21 cellular contexts compared by ENCODE assay signal in genomic region chr3:138588445-138588844, GRCh38. TPM values are rescaled to one million over a fixed set of nuclear protein-coding genes. Genes with fewer than 3 reads are reported as not detected.
DNase-seq lines count a peak whose midpoint lies in the region; ATAC-seq, FAIRE-seq and TF ChIP-seq lines count a peak whose summit lies in the region.
"Had no signal": no experiment of that assay in that cellular context is flagged by ENCODE, and none has a peak within 500 bp of the region (broad histone marks: within the 10 kb centered on the region; RNA-seq: fewer than 3 reads in every experiment).

No MANE protein-coding gene starts in this region.

- H3K27ac ChIP-seq in GM12878 (ENCODE audit: control insufficient read depth, insufficient read depth) (no peak overlapping the region), lower lobe of right lung (no peak overlapping the region)
- H3K27ac ChIP-seq: BLaER1 treated with 17β-estradiol and CSF1 and Interleukin-3, amounts not matched to agents 10 nM and 100 nM had no signal

- H3K36me3 Mint-ChIP-seq in stimulated activated effector memory CD8-positive, alpha-beta T cell treated with anti-CD3 and anti-CD28 coated beads, Interleukin-12 subunit alpha, Interleukin-12 subunit beta, amount 100 ng/mL, for 72 hours = peaks cover 7% of the 10 kb centered on the region
- no peaks in the 10 kb centered on the region for H3K36me3 Mint-ChIP-seq in glutamatergic neuron (ENCODE audit: unreplicated experiment)

- no peaks in the 10 kb centered on the region for H3K27me3 Mint-ChIP-seq in glutamatergic neuron (ENCODE audit: unreplicated experiment)
- H3K27me3 Mint-ChIP-seq: B cell; CD4-positive, CD25-positive, alpha-beta regulatory T cell; IgD-negative memory B cell had no signal

- TF ChIP-seq CTCF in GM12878 (IDR thresholded peaks at IDR 0.05 in 2 of 3, conservative IDR thresholded peaks at IDR 0.05 in 1 of 3; ENCODE audit: control insufficient read depth in 2 of 3, extremely low read depth in 1 of 3, insufficient read depth in 1 of 3, low read depth in 3 of 3, low read length in 3 of 3) = no peak
- TF ChIP-seq CTCF in lower lobe of right lung (IDR thresholded peaks at IDR 0.05) = no peak
- TF ChIP-seq CTCF in glutamatergic neuron (IDR thresholded peaks at IDR 0.05; ENCODE audit: partially characterized antibody, unreplicated experiment) = no peak

- H4K20me1 ChIP-seq in GM12878 (ENCODE audit: control insufficient read depth, insufficient read depth) = no peaks in the 10 kb centered on the region
- H4K20me1 ChIP-seq: BLaER1 treated with 17β-estradiol and CSF1 and Interleukin-3, amounts not matched to agents 10 nM and 100 nM had no signal

- H3K4me1 Mint-ChIP-seq in stimulated activated effector memory CD8-positive, alpha-beta T cell treated with anti-CD3 and anti-CD28 coated beads, Interleukin-12 subunit alpha, Interleukin-12 subunit beta, amount 100 ng/mL, for 72 hours = peaks cover 11% of the 10 kb centered on the region
- H3K4me1 Mint-ChIP-seq in glutamatergic neuron (ENCODE audit: low read depth, unreplicated experiment) = no peaks in the 10 kb centered on the region

- TF ChIP-seq EP300 in GM12878 (IDR thresholded peaks at IDR 0.05; ENCODE audit: borderline replicate concordance in 1 of 2, control insufficient read depth in 1 of 2, low read depth in 2 of 2, low read length in 2 of 2) = no peak

- H2AFZ ChIP-seq in GM12878 (ENCODE audit: control insufficient read depth, low read depth, low read length) = no peak overlapping the region

- RAD21 ChIA-PET in GM12878 (lab: Charles Lee; ENCODE audit: unreplicated experiment) = interaction anchor here (7.5 kb wide), 1 partner anchor 328 kb away, joined by 166 read pairs; no protein-coding TSS in a partner anchor

- WGBS in GM12878 (ENCODE audit: insufficient coverage, insufficient replicate concordance, low lambda C conversion rate, missing lambda C conversion rate) = 3% methylated on average over 5 of the region's 5 CpGs

- H3K36me3 ChIP-seq in GM12878 (ENCODE audit: control insufficient read depth in 2 of 2, insufficient read depth in 2 of 2, low read length in 1 of 2) (no peaks in the 10 kb centered on the region), lower lobe of right lung (no peaks in the 10 kb centered on the region), H7 (replicated peaks; ENCODE audit: control insufficient read depth, insufficient read depth, low read length) (no peaks in the 10 kb centered on the region; the same call in 1 of the 2 replicates)

- no peak overlapping the region for H3K4me3 Mint-ChIP-seq in stimulated activated effector memory CD8-positive, alpha-beta T cell treated with anti-CD3 and anti-CD28 coated beads, Interleukin-12 subunit alpha, Interleukin-12 subunit beta, amount 100 ng/mL, for 72 hours
- no peak overlapping the region for H3K4me3 Mint-ChIP-seq in glutamatergic neuron (ENCODE audit: unreplicated experiment)
- H3K4me3 Mint-ChIP-seq: B cell; CD8-positive, alpha-beta memory T cell; IgD-negative memory B cell had no signal

- no peaks in the 10 kb centered on the region for H3K79me2 ChIP-seq in GM12878 (ENCODE audit: control insufficient read depth, insufficient read depth, low read length)

- no peaks in the 10 kb centered on the region for H3K27me3 ChIP-seq in GM12878 (replicated peaks in 1 of 2; ENCODE audit: control insufficient read depth in 2 of 2, insufficient read depth in 2 of 2, low read length in 1 of 2)
- H3K27me3 ChIP-seq in lower lobe of right lung (ENCODE audit: low read depth) = no peaks in the 10 kb centered on the region
- no peaks in the 10 kb centered on the region for H3K27me3 ChIP-seq in H7 (ENCODE audit: control insufficient read depth, insufficient read depth, low read length)
- H3K27me3 ChIP-seq: BLaER1 treated with 17β-estradiol and CSF1 and Interleukin-3, amounts not matched to agents 10 nM and 100 nM had no signal

- POLR2A ChIA-PET in GM12878 (lab: Charles Lee) = no interaction called here

- no peak overlapping the region for H3K4me2 ChIP-seq in GM12878 (ENCODE audit: control insufficient read depth, insufficient read depth)
- H3K4me2 ChIP-seq: BLaER1 treated with 17β-estradiol and CSF1 and Interleukin-3, amounts not matched to agents 10 nM and 100 nM had no signal

- CTCF ChIA-PET in GM12878 (lab: Yijun Ruan, JAX) = interaction anchor here (14.3 kb wide), 1 partner anchor 328 kb away, joined by 451 read pairs; no protein-coding TSS in a partner anchor

- H3K9ac ChIP-seq in GM12878 (ENCODE audit: control insufficient read depth, insufficient read depth, low read length) = no peak overlapping the region
- H3K9ac ChIP-seq: BLaER1 treated with 17β-estradiol and CSF1 and Interleukin-3, amounts not matched to agents 10 nM and 100 nM had no signal

- no TSS peak for BruUV-seq in GM12878 (replicated peaks; lab: Mats Ljungman, UMichigan)

- H3K4me3 ChIP-seq in GM12878 (no peak overlapping the region), lower lobe of right lung (no peak overlapping the region), H7 (ENCODE audit: insufficient read depth, low read depth, low read length) (no peak overlapping the region)
- H3K4me3 ChIP-seq: BLaER1 treated with 17β-estradiol and CSF1 and Interleukin-3, amounts not matched to agents 10 nM and 100 nM; HAP-1 had no signal

- FAIRE-seq in GM12891 (lab: Jason Lieb, UNC) (peak; percentile 43), GM12878 (lab: Jason Lieb, UNC) (no peak)
- FAIRE-seq: G401.6, HepG2 had no signal

- TF ChIP-seq POLR2A in GM12891 (IDR thresholded peaks at IDR 0.05; ENCODE audit: low read depth, low read length) = no peak
- no peak for TF ChIP-seq POLR2A in GM12878 (IDR thresholded peaks at IDR 0.05; ENCODE audit: low read depth, low read length)

- TF ChIP-seq RAD21 in GM12878 (IDR thresholded peaks at IDR 0.05; ENCODE audit: insufficient read depth, low read depth, low read length) = no peak

- peak overlapping the region; percentile 17 for H3K27ac Mint-ChIP-seq in stimulated activated effector memory CD8-positive, alpha-beta T cell treated with anti-CD3 and anti-CD28 coated beads, Interleukin-12 subunit alpha, Interleukin-12 subunit beta, amount 100 ng/mL, for 72 hours
- no peak overlapping the region for H3K27ac Mint-ChIP-seq in glutamatergic neuron (ENCODE audit: unreplicated experiment)
- H3K27ac Mint-ChIP-seq: B cell; CD4-positive, CD25-positive, alpha-beta regulatory T cell; CD8-positive, alpha-beta memory T cell; IgD-negative memory B cell had no signal

- in situ Hi-C loops in GM12878 (cut with MboI) = no loop called here

- SMC1A ChIA-PET in GM12878 (lab: Charles Lee; ENCODE audit: uncharacterized antibody, unreplicated experiment) = interaction anchor here (1.1 kb wide), 1 partner anchor 109 kb away, joined by 3 read pairs; no protein-coding TSS in a partner anchor

- DNase-seq in GM12891 (ENCODE audit: insufficient read length, low spot score) (no peak), GM12878 (ENCODE audit: low read depth, low spot score) (no peak), lower lobe of right lung (no peak), glutamatergic neuron (no peak), H7 (no peak)
- DNase-seq in stimulated activated effector memory CD8-positive, alpha-beta T cell treated with anti-CD3 and anti-CD28 coated beads, Interleukin-12 subunit alpha, Interleukin-12 subunit beta, amount 100 ng/mL, for 72 hours (ENCODE audit: low spot score in 2 of 2) = no peak
- DNase-seq: CD4-positive, CD25-positive, alpha-beta regulatory T cell; CD8-positive, alpha-beta memory T cell; COR-L47; DMS 273 treated with DMSO at 0.1 percent for 48 hours; DMS53; GOT3; KG1 had no signal

- no peaks in the 10 kb centered on the region for H3K9me3 ChIP-seq in GM12878 (replicated peaks; ENCODE audit: control insufficient read depth, insufficient read depth, low read length)
- H3K9me3 ChIP-seq in lower lobe of right lung = no peaks in the 10 kb centered on the region
- H3K9me3 ChIP-seq: HAP-1 had no signal

- ATAC-seq in GM12878 (no peak), lower lobe of right lung (peak; percentile 74 to 86), HG03571 (IDR thresholded peaks at IDR 0.05; ENCODE audit: unreplicated experiment) (no peak), HG03280 (IDR thresholded peaks at IDR 0.05; ENCODE audit: unreplicated experiment) (no peak)
- ATAC-seq in stimulated activated effector memory CD8-positive, alpha-beta T cell treated with anti-CD3 and anti-CD28 coated beads, Interleukin-12 subunit alpha, Interleukin-12 subunit beta, amount 100 ng/mL, for 72 hours = no peak
- ATAC-seq: HepG2 had no signal

- H3K9me3 Mint-ChIP-seq in stimulated activated effector memory CD8-positive, alpha-beta T cell treated with anti-CD3 and anti-CD28 coated beads, Interleukin-12 subunit alpha, Interleukin-12 subunit beta, amount 100 ng/mL, for 72 hours = no peaks in the 10 kb centered on the region
- H3K9me3 Mint-ChIP-seq in glutamatergic neuron (ENCODE audit: unreplicated experiment) = no peaks in the 10 kb centered on the region
- H3K9me3 Mint-ChIP-seq: CD4-positive, CD25-positive, alpha-beta regulatory T cell had no signal

- H3K4me1 ChIP-seq in GM12878 (ENCODE audit: control insufficient read depth, insufficient read depth, low read length) (no peaks in the 10 kb centered on the region; the same call in 1 of the 2 replicates), lower lobe of right lung (peaks cover 8% of the 10 kb centered on the region)

- intact Hi-C loops in GM12878 (cut with micrococcal nuclease; ENCODE audit: unreplicated experiment) = no loop called here
- intact Hi-C loops in lower lobe of right lung (cut with DNase I) = no loop called here

RNA-seq across cellular contexts. Expression of gene CEP70, which starts 5.6 kb away (rescaled TPM):
- 0.41 TPM for polyA plus RNA-seq in GM12891 (2012; ENCODE audit: low read depth, missing spikeins)
- total RNA-seq in GM12878 (2013; cell fraction: nucleolus; rRNA removed) = 8.7 and 8.8 TPM in 2 replicates
- total RNA-seq in GM12878 (2014; rRNA removed) = 2.0 and 2.5 TPM in 2 replicates
- total RNA-seq in GM12878 (2014; rRNA removed; fragmentation: Illumina TruSeq; extraction: Trizol) = 3.3 and 4.7 TPM in 2 replicates
- 2.4 and 2.9 TPM in 2 replicates for total RNA-seq in GM12878 (2021)
- 1.3 TPM for polyA plus RNA-seq in GM12878 (2011; ENCODE audit: low read depth)
- 9.3 and 16.0 TPM in 2 replicates for polyA plus RNA-seq in GM12878 (2011; rRNA removed)
- polyA plus RNA-seq in GM12878 (2011; cell fraction: cytosol; rRNA removed) = 1.4 and 1.8 TPM in 2 replicates
- 7.3 and 9.7 TPM in 2 replicates for polyA plus RNA-seq in GM12878 (2011; cell fraction: nucleus; rRNA removed)
- 2.5 and 2.6 TPM in 2 replicates for polyA plus RNA-seq in GM12878 (2012)
- polyA plus RNA-seq in GM12878 (2014; fragmentation: Illumina TruSeq; extraction: Trizol) = 2.0 and 3.2 TPM in 2 replicates
- polyA plus RNA-seq in GM12878 (2014; fragmentation: Nextera tagmentation; extraction: Ambion mirVana) = 1 to 10 TPM; 1.8 to 1.9 TPM
- polyA plus RNA-seq in GM12878 (2014; rRNA removed) = 1.4 and 1.8 TPM in 2 replicates
- 1 to 10 TPM; 2.2 TPM for polyA plus RNA-seq in GM12878 (2016; fragmentation: Nextera tagmentation; extraction: Ambion mirVana)
- 3.8 and 8.0 TPM in 2 replicates for polyA minus RNA-seq in GM12878 (2011; rRNA and poly(A)+ RNA removed)
- polyA minus RNA-seq in GM12878 (2011; cell fraction: cytosol; rRNA and poly(A)+ RNA removed) = 3.1 and 4.0 TPM in 2 replicates
- 7.5 and 12.2 TPM in 2 replicates for polyA minus RNA-seq in GM12878 (2011; cell fraction: nucleus; rRNA and poly(A)+ RNA removed)
- total RNA-seq in lower lobe of right lung = 45.2 TPM
- total RNA-seq in glutamatergic neuron (ENCODE audit: unreplicated experiment) = 15.7 TPM
- total RNA-seq in H7 (2014; rRNA removed; shearing (Covaris generic)) = 19.6 and 37.8 TPM in 2 replicates

RNA-seq across cellular contexts. Expression of gene FAIM, which starts 20.1 kb away (rescaled TPM):
- 3.6 TPM for polyA plus RNA-seq in GM12891 (2012; ENCODE audit: low read depth, missing spikeins)
- 2.8 and 4.4 TPM in 2 replicates for total RNA-seq in GM12878 (2013; cell fraction: nucleolus; rRNA removed)
- total RNA-seq in GM12878 (2014; rRNA removed) = 12.1 and 16.1 TPM in 2 replicates
- 25.8 and 26.3 TPM in 2 replicates for total RNA-seq in GM12878 (2014; rRNA removed; fragmentation: Illumina TruSeq; extraction: Trizol)
- total RNA-seq in GM12878 (2021) = 9.3 and 10.1 TPM in 2 replicates
- 2.0 TPM for polyA plus RNA-seq in GM12878 (2011; ENCODE audit: low read depth)
- 10.3 and 19.2 TPM in 2 replicates for polyA plus RNA-seq in GM12878 (2011; rRNA removed)
- polyA plus RNA-seq in GM12878 (2011; cell fraction: cytosol; rRNA removed) = 2.5 and 3.3 TPM in 2 replicates
- polyA plus RNA-seq in GM12878 (2011; cell fraction: nucleus; rRNA removed) = 2.3 and 3.9 TPM in 2 replicates
- polyA plus RNA-seq in GM12878 (2012) = 3.9 and 4.1 TPM in 2 replicates
- polyA plus RNA-seq in GM12878 (2014; fragmentation: Illumina TruSeq; extraction: Trizol) = 25.4 and 30.1 TPM in 2 replicates
- 10 to 100 TPM; 21.5 to 32.8 TPM for polyA plus RNA-seq in GM12878 (2014; fragmentation: Nextera tagmentation; extraction: Ambion mirVana)
- polyA plus RNA-seq in GM12878 (2014; rRNA removed) = 17.0 and 20.6 TPM in 2 replicates
- polyA plus RNA-seq in GM12878 (2016; fragmentation: Nextera tagmentation; extraction: Ambion mirVana) = 10 to 100 TPM; 31.5 to 34.0 TPM
- 2.1 and 2.2 TPM in 2 replicates for polyA minus RNA-seq in GM12878 (2011; rRNA and poly(A)+ RNA removed)
- 1.5 and 1.7 TPM in 2 replicates for polyA minus RNA-seq in GM12878 (2011; cell fraction: cytosol; rRNA and poly(A)+ RNA removed)
- 0.60 and 2.2 TPM in 2 replicates for polyA minus RNA-seq in GM12878 (2011; cell fraction: nucleus; rRNA and poly(A)+ RNA removed)
- total RNA-seq in lower lobe of right lung = 12.3 TPM
- total RNA-seq in glutamatergic neuron (ENCODE audit: unreplicated experiment) = 14.7 TPM
- 6.2 and 7.7 TPM in 2 replicates for total RNA-seq in H7 (2014; rRNA removed; shearing (Covaris generic))

Comparison
In these comparisons a context has a peak if more than half of its experiments do, and no peak if none do; other contexts are left out.
1. ATAC-seq: peak in lower lobe of right lung (2 of 2); none in GM12878 (single experiment), stimulated activated effector memory CD8-positive, alpha-beta T cell treated with anti-CD3 and anti-CD28 coated beads, Interleukin-12 subunit alpha, Interleukin-12 subunit beta, amount 100 ng/mL, for 72 hours (single experiment), HG03571 (single experiment) and HG03280 (single experiment).